In the genomic region with DNA sequence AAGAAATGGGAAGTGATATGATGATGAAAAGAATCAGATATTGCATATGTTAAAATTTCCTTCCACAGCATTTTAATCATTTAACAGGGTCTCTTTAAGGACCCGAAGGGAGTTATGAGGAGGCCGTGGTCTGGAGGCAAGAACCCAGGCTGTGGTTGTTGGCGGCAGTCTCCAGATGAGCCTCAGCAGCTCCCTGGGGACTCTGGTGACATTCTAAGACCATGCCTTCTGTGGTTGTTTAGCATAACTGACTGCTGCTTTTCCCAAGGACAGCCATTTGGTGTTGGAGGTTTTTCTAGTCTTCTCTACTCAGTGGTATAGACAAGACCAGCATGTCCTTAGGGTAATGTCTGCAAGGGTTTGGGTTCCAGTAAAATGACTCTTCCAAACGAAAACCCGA, we compare ENCODE assay signal across 15 cellular contexts.
A peak's percentile ranks its signal among the peaks of the same experiment; 100 is the strongest.
DNase-seq lines count a peak whose midpoint lies in the region; ATAC-seq and TF ChIP-seq lines count a peak whose summit lies in the region.
"Had no signal": no experiment of that assay in that cellular context is flagged by ENCODE, and none has a peak within 500 bp of the region (broad histone marks: within the 10 kb centered on the region; RNA-seq: fewer than 3 reads in every experiment).

No MANE protein-coding gene starts in this region.

- H3K27ac ChIP-seq in mesendoderm (ENCODE audit: low read depth, low read length) (no peak overlapping the region), endodermal cell (ENCODE audit: low read depth, low read length) (no peak overlapping the region)
- H3K27ac ChIP-seq: lower lobe of right lung had no signal

- peak overlapping the region; percentile 29 for H3K18ac ChIP-seq in mesendoderm (ENCODE audit: low read length)

- H3K4me3 ChIP-seq in mesendoderm (ENCODE audit: low read length) = no peak overlapping the region
- no peak overlapping the region for H3K4me3 ChIP-seq in endodermal cell (ENCODE audit: low read length)
- H3K4me3 ChIP-seq: lower lobe of right lung had no signal

- peak overlapping the region; percentile 92 for H2BK15ac ChIP-seq in mesendoderm (replicated peaks; ENCODE audit: low read depth)

- H3K27me3 ChIP-seq in mesendoderm (ENCODE audit: insufficient read depth, low read length, poor library complexity) (no peaks in the 10 kb centered on the region), endodermal cell (ENCODE audit: control insufficient read depth, insufficient read depth, low read length, poor library complexity, severe bottlenecking) (no peaks in the 10 kb centered on the region)

- no peak overlapping the region for H2AK5ac ChIP-seq in mesendoderm (ENCODE audit: low read length)

- H3K4ac ChIP-seq in mesendoderm (ENCODE audit: low read depth, low read length) = no peak overlapping the region

- no peak overlapping the region for H2BK5ac ChIP-seq in mesendoderm (ENCODE audit: low read length)

- H3K27ac Mint-ChIP-seq in endodermal cell = no peak overlapping the region
- H3K27ac Mint-ChIP-seq: CD4-positive, alpha-beta T cell; stimulated activated naive CD8-positive, alpha-beta T cell treated with anti-CD3 and anti-CD28 coated beads, Interleukin-15, amount 100 ng/mL, for 72 hours had no signal

- no peaks in the 10 kb centered on the region for H3K36me3 ChIP-seq in mesendoderm (ENCODE audit: control insufficient read depth, insufficient read depth, low read length)
- no peaks in the 10 kb centered on the region for H3K36me3 ChIP-seq in endodermal cell (ENCODE audit: control insufficient read depth, insufficient read depth, low read length)
- H3K36me3 ChIP-seq: lower lobe of right lung had no signal

- no CpG with 5 or more reads among the region's 5 CpGs for WGBS in mesendoderm (ENCODE audit: extremely low coverage, insufficient coverage, low lambda C conversion rate)
- WGBS in endodermal cell (ENCODE audit: insufficient coverage in 1 of 2, insufficient read length in 1 of 2), 2 experiments = 96 to 100% methylated on average over 4 to 5 of the region's 5 CpGs

- ATAC-seq in GM21825 (IDR thresholded peaks at IDR 0.05; ENCODE audit: unreplicated experiment) (peak; percentile 67), GM19324 (IDR thresholded peaks at IDR 0.05; ENCODE audit: low FRiP score, unreplicated experiment) (no peak), SK-N-SH treated with all-trans-retinoic acid at 6 μM for 48 hours (no peak)
- ATAC-seq: stimulated activated naive CD8-positive, alpha-beta T cell treated with anti-CD3 and anti-CD28 coated beads, Interleukin-15, amount 100 ng/mL, for 72 hours had no signal

- no peak overlapping the region for H3K4me2 ChIP-seq in mesendoderm (ENCODE audit: low read length)

- H3K4me3 Mint-ChIP-seq in endodermal cell = no peak overlapping the region
- H3K4me3 Mint-ChIP-seq: CD4-positive, alpha-beta T cell; stimulated activated naive CD8-positive, alpha-beta T cell treated with anti-CD3 and anti-CD28 coated beads, Interleukin-15, amount 100 ng/mL, for 72 hours had no signal

- no peaks in the 10 kb centered on the region for H3K27me3 Mint-ChIP-seq in endodermal cell (ENCODE audit: insufficient read depth)
- H3K27me3 Mint-ChIP-seq: CD4-positive, alpha-beta T cell; stimulated activated naive CD8-positive, alpha-beta T cell treated with anti-CD3 and anti-CD28 coated beads, Interleukin-15, amount 100 ng/mL, for 72 hours had no signal

- H4K5ac ChIP-seq in mesendoderm (ENCODE audit: low read length) = no peak overlapping the region

- H3K4me1 ChIP-seq in mesendoderm (ENCODE audit: control insufficient read depth, low read depth, low read length) = peaks cover 6% of the 10 kb centered on the region
- H3K4me1 ChIP-seq in endodermal cell (ENCODE audit: control insufficient read depth, insufficient read depth, low read length) = peaks cover 11% of the 10 kb centered on the region

- H3K9ac ChIP-seq in mesendoderm (ENCODE audit: low read length) (no peak overlapping the region), endodermal cell (ENCODE audit: extremely low read depth, low read length, poor library complexity, severe bottlenecking) (no peak overlapping the region)

- H3K9me3 ChIP-seq in endodermal cell (ENCODE audit: control insufficient read depth, low read length) = no peaks in the 10 kb centered on the region
- H3K9me3 ChIP-seq: lower lobe of right lung had no signal

- H4K8ac ChIP-seq in mesendoderm (ENCODE audit: low read depth, low read length) = no peak overlapping the region

- no peak overlapping the region for H3K56ac ChIP-seq in mesendoderm (ENCODE audit: low read length)

- no peaks in the 10 kb centered on the region for H3K36me3 Mint-ChIP-seq in endodermal cell (ENCODE audit: low read depth)

- peak; percentile 33 for DNase-seq in GM13976 (ENCODE audit: low spot score)
- DNase-seq in MV-4-11 (lab: John Stamatoyannopoulos, UW) = peak; percentile 14
- peak; percentile 54 for DNase-seq in mesendoderm
- no peak for DNase-seq in GM19240 (ENCODE audit: insufficient read length, low spot score)
- no peak for DNase-seq in endodermal cell
- DNase-seq: CD4-positive, alpha-beta T cell; effector memory CD4-positive, alpha-beta T cell; lower lobe of right lung; NCI-H510A treated with DMSO at 0.1 percent for 48 hours; SHP77 treated with DMSO at 0.1 percent for 48 hours; stimulated activated CD4-positive, alpha-beta T cell treated with anti-CD3 and anti-CD28 coated beads, Interleukin-2, amount 100 ng/mL, for 48 hours; stimulated activated naive CD8-positive, alpha-beta T cell treated with anti-CD3 and anti-CD28 coated beads, Interleukin-15, amount 100 ng/mL, for 72 hours had no signal

- no peak for TF ChIP-seq CTCF in GM13976 (IDR thresholded peaks at IDR 0.05; ENCODE audit: borderline replicate concordance, control extremely low read depth, extremely low read depth, insufficient read depth, missing control alignments)
- no peak for TF ChIP-seq CTCF in endodermal cell (conservative IDR thresholded peaks at IDR 0.05)

- H2BK120ac ChIP-seq in mesendoderm (ENCODE audit: low read depth, low read length) = no peak overlapping the region

- in situ Hi-C loops in GM13976 (cut with MboI; ENCODE audit: low sequenced_read_pairs, unreplicated experiment) = loop anchor here (10.0 kb wide), 1 partner anchor 728 kb away; no protein-coding TSS in a partner anchor

- no peaks in the 10 kb centered on the region for H3K9me3 Mint-ChIP-seq in endodermal cell
- H3K9me3 Mint-ChIP-seq: CD4-positive, alpha-beta T cell; stimulated activated naive CD8-positive, alpha-beta T cell treated with anti-CD3 and anti-CD28 coated beads, Interleukin-15, amount 100 ng/mL, for 72 hours had no signal

- H3K4me1 Mint-ChIP-seq in endodermal cell = peaks cover 29% of the 10 kb centered on the region

- no peak overlapping the region for H3K23ac ChIP-seq in mesendoderm (ENCODE audit: low read length)

- no peaks in the 10 kb centered on the region for H3K79me1 ChIP-seq in mesendoderm (ENCODE audit: low read length)

- H3K79me2 ChIP-seq in mesendoderm (ENCODE audit: control insufficient read depth, insufficient read depth, low read length) = no peaks in the 10 kb centered on the region

TF ChIP-seq in SK-N-SH treated with all-trans-retinoic acid at 6 μM for 48 hours, 23 proteins besides CTCF, POLR2A, EP300 and RAD21:
- TF ChIP-seq TOX (CRISPR knock-in tag; IDR thresholded peaks at IDR 0.05; ENCODE audit: borderline replicate concordance) (no peak), ZFP3 (CRISPR knock-in tag; IDR thresholded peaks at IDR 0.05) (no peak), PPARA (CRISPR knock-in tag; IDR thresholded peaks at IDR 0.05; ENCODE audit: borderline replicate concordance) (no peak), CSDC2 (CRISPR knock-in tag; IDR thresholded peaks at IDR 0.05) (no peak), CSRNP3 (CRISPR knock-in tag; IDR thresholded peaks at IDR 0.05) (no peak), RARB (CRISPR knock-in tag; IDR thresholded peaks at IDR 0.05) (no peak)
- TF ChIP-seq, protein P1, sequence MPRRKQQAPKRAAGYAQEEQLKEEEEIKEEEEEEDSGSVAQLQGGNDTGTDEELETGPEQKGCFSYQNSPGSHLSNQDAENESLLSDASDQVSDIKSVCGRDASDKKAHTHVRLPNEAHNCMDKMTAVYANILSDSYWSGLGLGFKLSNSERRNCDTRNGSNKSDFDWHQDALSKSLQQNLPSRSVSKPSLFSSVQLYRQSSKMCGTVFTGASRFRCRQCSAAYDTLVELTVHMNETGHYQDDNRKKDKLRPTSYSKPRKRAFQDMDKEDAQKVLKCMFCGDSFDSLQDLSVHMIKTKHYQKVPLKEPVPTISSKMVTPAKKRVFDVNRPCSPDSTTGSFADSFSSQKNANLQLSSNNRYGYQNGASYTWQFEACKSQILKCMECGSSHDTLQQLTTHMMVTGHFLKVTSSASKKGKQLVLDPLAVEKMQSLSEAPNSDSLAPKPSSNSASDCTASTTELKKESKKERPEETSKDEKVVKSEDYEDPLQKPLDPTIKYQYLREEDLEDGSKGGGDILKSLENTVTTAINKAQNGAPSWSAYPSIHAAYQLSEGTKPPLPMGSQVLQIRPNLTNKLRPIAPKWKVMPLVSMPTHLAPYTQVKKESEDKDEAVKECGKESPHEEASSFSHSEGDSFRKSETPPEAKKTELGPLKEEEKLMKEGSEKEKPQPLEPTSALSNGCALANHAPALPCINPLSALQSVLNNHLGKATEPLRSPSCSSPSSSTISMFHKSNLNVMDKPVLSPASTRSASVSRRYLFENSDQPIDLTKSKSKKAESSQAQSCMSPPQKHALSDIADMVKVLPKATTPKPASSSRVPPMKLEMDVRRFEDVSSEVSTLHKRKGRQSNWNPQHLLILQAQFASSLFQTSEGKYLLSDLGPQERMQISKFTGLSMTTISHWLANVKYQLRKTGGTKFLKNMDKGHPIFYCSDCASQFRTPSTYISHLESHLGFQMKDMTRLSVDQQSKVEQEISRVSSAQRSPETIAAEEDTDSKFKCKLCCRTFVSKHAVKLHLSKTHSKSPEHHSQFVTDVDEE (CRISPR knock-in tag; IDR thresholded peaks at IDR 0.05) = no peak

Comparison
In these comparisons a context has a peak if more than half of its experiments do, and no peak if none do; other contexts are left out.
1. DNase-seq: peak in GM13976 (single experiment), MV-4-11 (single experiment) and mesendoderm (single experiment); none in GM19240 (single experiment) and endodermal cell (single experiment).